1 cellular context compared by ENCODE assay signal in the genomic region with DNA sequence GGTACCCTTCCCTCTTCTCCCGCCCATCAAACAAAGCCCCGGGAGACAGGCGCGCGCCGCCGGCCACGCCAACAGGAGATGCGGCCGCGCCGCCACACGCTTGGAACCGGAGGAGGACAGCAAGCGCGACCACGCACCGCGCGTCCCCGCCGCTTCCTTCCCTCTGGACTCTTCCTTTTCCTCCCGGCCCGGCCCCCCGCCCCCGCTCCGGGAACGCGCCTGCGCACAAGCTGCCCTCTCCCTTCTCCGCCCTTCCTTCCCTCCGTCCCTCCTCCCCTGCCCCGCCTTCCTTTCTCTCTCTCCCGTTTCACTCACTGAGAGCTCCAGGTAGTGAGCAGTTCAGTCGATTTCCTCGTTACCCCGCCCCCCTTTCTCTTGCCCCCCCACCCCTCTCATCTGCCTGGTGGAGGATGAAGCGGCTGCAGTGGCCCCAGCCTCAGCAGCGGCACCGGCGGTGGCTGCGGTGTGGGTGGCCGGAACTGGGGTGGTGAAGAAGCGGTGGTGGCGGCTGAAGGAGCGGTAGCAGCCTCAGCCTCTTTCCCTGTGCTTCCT.
TF ChIP-seq lines count a peak whose summit lies in the region.

A gene (plus strand): TSS at position 310 of the 552 bp plus-strand sequence. CDS start 569 bp downstream, outside the sequence.

TF ChIP-seq in K562, 482 proteins besides CTCF, POLR2A, EP300 and RAD21 (continued from another document and continues in another):
- TF ChIP-seq, protein P1, sequence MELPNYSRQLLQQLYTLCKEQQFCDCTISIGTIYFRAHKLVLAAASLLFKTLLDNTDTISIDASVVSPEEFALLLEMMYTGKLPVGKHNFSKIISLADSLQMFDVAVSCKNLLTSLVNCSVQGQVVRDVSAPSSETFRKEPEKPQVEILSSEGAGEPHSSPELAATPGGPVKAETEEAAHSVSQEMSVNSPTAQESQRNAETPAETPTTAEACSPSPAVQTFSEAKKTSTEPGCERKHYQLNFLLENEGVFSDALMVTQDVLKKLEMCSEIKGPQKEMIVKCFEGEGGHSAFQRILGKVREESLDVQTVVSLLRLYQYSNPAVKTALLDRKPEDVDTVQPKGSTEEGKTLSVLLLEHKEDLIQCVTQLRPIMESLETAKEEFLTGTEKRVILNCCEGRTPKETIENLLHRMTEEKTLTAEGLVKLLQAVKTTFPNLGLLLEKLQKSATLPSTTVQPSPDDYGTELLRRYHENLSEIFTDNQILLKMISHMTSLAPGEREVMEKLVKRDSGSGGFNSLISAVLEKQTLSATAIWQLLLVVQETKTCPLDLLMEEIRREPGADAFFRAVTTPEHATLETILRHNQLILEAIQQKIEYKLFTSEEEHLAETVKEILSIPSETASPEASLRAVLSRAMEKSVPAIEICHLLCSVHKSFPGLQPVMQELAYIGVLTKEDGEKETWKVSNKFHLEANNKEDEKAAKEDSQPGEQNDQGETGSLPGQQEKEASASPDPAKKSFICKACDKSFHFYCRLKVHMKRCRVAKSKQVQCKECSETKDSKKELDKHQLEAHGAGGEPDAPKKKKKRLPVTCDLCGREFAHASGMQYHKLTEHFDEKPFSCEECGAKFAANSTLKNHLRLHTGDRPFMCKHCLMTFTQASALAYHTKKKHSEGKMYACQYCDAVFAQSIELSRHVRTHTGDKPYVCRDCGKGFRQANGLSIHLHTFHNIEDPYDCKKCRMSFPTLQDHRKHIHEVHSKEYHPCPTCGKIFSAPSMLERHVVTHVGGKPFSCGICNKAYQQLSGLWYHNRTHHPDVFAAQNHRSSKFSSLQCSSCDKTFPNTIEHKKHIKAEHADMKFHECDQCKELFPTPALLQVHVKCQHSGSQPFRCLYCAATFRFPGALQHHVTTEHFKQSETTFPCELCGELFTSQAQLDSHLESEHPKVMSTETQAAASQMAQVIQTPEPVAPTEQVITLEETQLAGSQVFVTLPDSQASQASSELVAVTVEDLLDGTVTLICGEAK (IDR thresholded peaks at IDR 0.05) = peak; percentile 88
- TF ChIP-seq, protein P1 (CRISPR knock-in tag; IDR thresholded peaks at IDR 0.05) = no peak
- peak; percentile 86 to 88 for TF ChIP-seq NRF1 (conservative IDR thresholded peaks at IDR 0.05 in 1 of 2, IDR thresholded peaks at IDR 0.05 in 1 of 2)
- peak; percentile 57 for TF ChIP-seq TAF9B (IDR thresholded peaks at IDR 0.05; ENCODE audit: partially characterized antibody)
- TF ChIP-seq, protein P2, sequence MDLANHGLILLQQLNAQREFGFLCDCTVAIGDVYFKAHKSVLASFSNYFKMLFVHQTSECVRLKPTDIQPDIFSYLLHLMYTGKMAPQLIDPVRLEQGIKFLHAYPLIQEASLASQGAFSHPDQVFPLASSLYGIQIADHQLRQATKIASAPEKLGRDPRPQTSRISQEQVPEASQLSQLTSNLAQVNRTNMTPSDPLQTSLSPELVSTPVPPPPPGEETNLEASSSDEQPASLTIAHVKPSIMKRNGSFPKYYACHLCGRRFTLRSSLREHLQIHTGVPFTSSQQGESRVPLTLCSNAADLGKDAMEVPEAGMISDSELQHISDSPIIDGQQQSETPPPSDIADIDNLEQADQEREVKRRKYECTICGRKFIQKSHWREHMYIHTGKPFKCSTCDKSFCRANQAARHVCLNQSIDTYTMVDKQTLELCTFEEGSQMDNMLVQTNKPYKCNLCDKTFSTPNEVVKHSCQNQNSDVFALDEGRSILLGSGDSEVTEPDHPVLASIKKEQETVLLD (IDR thresholded peaks at IDR 0.05) = peak; percentile 73; the same call in 1 of the 2 replicates
- TF ChIP-seq STAG1 (CRISPR knock-in tag; IDR thresholded peaks at IDR 0.05; ENCODE audit: borderline replicate concordance) = no peak
- TF ChIP-seq FOXM1 (IDR thresholded peaks at IDR 0.05; ENCODE audit: low read depth) = no peak
- 0 out of 2 replicates have a peak, but pooled peaks have one; percentile 52 for TF ChIP-seq FOXM1 (CRISPR knock-in tag; IDR thresholded peaks at IDR 0.05; ENCODE audit: low read depth)
- TF ChIP-seq, protein P3, sequence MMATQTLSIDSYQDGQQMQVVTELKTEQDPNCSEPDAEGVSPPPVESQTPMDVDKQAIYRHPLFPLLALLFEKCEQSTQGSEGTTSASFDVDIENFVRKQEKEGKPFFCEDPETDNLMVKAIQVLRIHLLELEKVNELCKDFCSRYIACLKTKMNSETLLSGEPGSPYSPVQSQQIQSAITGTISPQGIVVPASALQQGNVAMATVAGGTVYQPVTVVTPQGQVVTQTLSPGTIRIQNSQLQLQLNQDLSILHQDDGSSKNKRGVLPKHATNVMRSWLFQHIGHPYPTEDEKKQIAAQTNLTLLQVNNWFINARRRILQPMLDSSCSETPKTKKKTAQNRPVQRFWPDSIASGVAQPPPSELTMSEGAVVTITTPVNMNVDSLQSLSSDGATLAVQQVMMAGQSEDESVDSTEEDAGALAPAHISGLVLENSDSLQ (IDR thresholded peaks at IDR 0.05) = peak; percentile 68
- TF ChIP-seq IRF2 (CRISPR knock-in tag; IDR thresholded peaks at IDR 0.05) = no peak
- TF ChIP-seq, protein P4, sequence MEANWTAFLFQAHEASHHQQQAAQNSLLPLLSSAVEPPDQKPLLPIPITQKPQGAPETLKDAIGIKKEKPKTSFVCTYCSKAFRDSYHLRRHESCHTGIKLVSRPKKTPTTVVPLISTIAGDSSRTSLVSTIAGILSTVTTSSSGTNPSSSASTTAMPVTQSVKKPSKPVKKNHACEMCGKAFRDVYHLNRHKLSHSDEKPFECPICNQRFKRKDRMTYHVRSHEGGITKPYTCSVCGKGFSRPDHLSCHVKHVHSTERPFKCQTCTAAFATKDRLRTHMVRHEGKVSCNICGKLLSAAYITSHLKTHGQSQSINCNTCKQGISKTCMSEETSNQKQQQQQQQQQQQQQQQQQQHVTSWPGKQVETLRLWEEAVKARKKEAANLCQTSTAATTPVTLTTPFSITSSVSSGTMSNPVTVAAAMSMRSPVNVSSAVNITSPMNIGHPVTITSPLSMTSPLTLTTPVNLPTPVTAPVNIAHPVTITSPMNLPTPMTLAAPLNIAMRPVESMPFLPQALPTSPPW (CRISPR knock-in tag; IDR thresholded peaks at IDR 0.05) = peak; percentile 94
- TF ChIP-seq ZC3H4 (CRISPR knock-in tag; IDR thresholded peaks at IDR 0.05; ENCODE audit: borderline replicate concordance) = peak; percentile 30; the same call in 1 of the 2 replicates
- TF ChIP-seq NBN (IDR thresholded peaks at IDR 0.05; ENCODE audit: low read depth) = peak; percentile 14; the same call in 1 of the 2 replicates
- no peak for TF ChIP-seq HNRNPK (IDR thresholded peaks at IDR 0.05; ENCODE audit: low read depth, low read length, poor library complexity, severe bottlenecking)
- TF ChIP-seq HCFC1 (IDR thresholded peaks at IDR 0.05; ENCODE audit: low read depth, low read length) = peak; percentile 28; the same call in 1 of the 2 replicates
- 0 out of 2 replicates have a peak, but pooled peaks have one; percentile 39 for TF ChIP-seq SOX6 (IDR thresholded peaks at IDR 0.05)
- TF ChIP-seq TRIM24 (IDR thresholded peaks at IDR 0.05) = peak in 1 of 2 experiments; percentile 64; a peak in 1 of 4 replicates
- TF ChIP-seq HMG20B (CRISPR knock-in tag; IDR thresholded peaks at IDR 0.05) = no peak
- TF ChIP-seq, protein P5, sequence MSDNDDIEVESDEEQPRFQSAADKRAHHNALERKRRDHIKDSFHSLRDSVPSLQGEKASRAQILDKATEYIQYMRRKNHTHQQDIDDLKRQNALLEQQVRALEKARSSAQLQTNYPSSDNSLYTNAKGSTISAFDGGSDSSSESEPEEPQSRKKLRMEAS (CRISPR knock-in tag; IDR thresholded peaks at IDR 0.05) = peak; percentile 66
- 0 out of 2 replicates have a peak, but pooled peaks have one; percentile 23 for TF ChIP-seq SMAD4 (CRISPR knock-in tag; conservative IDR thresholded peaks at IDR 0.05)
- TF ChIP-seq, protein P6, sequence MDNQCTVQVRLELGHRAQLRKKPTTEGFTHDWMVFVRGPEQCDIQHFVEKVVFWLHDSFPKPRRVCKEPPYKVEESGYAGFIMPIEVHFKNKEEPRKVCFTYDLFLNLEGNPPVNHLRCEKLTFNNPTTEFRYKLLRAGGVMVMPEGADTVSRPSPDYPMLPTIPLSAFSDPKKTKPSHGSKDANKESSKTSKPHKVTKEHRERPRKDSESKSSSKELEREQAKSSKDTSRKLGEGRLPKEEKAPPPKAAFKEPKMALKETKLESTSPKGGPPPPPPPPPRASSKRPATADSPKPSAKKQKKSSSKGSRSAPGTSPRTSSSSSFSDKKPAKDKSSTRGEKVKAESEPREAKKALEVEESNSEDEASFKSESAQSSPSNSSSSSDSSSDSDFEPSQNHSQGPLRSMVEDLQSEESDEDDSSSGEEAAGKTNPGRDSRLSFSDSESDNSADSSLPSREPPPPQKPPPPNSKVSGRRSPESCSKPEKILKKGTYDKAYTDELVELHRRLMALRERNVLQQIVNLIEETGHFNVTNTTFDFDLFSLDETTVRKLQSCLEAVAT (IDR thresholded peaks at IDR 0.05) = 0 out of 4 replicates have a peak, but pooled peaks of 1 of the 2 experiments have one; percentile 46
- TF ChIP-seq RBFOX2 (IDR thresholded peaks at IDR 0.05; ENCODE audit: low read depth, low read length) = peak; percentile 95
- TF ChIP-seq CREM (IDR thresholded peaks at IDR 0.05; ENCODE audit: low read depth) = peak; percentile 38
- TF ChIP-seq, protein P7, sequence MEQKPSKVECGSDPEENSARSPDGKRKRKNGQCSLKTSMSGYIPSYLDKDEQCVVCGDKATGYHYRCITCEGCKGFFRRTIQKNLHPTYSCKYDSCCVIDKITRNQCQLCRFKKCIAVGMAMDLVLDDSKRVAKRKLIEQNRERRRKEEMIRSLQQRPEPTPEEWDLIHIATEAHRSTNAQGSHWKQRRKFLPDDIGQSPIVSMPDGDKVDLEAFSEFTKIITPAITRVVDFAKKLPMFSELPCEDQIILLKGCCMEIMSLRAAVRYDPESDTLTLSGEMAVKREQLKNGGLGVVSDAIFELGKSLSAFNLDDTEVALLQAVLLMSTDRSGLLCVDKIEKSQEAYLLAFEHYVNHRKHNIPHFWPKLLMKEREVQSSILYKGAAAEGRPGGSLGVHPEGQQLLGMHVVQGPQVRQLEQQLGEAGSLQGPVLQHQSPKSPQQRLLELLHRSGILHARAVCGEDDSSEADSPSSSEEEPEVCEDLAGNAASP (IDR thresholded peaks at IDR 0.05) = no peak
- TF ChIP-seq MCM3 (IDR thresholded peaks at IDR 0.05) = no peak
- TF ChIP-seq, protein P8, sequence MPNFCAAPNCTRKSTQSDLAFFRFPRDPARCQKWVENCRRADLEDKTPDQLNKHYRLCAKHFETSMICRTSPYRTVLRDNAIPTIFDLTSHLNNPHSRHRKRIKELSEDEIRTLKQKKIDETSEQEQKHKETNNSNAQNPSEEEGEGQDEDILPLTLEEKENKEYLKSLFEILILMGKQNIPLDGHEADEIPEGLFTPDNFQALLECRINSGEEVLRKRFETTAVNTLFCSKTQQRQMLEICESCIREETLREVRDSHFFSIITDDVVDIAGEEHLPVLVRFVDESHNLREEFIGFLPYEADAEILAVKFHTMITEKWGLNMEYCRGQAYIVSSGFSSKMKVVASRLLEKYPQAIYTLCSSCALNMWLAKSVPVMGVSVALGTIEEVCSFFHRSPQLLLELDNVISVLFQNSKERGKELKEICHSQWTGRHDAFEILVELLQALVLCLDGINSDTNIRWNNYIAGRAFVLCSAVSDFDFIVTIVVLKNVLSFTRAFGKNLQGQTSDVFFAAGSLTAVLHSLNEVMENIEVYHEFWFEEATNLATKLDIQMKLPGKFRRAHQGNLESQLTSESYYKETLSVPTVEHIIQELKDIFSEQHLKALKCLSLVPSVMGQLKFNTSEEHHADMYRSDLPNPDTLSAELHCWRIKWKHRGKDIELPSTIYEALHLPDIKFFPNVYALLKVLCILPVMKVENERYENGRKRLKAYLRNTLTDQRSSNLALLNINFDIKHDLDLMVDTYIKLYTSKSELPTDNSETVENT (CRISPR knock-in tag; IDR thresholded peaks at IDR 0.05) = peak; percentile 54; the same call in 1 of the 2 replicates
- 0 out of 2 replicates have a peak, but pooled peaks have one; percentile 36 for TF ChIP-seq CBX1 (IDR thresholded peaks at IDR 0.05; ENCODE audit: low read depth)
- no peak for TF ChIP-seq NONO (IDR thresholded peaks at IDR 0.05; ENCODE audit: low read depth in 2 of 2, low read length in 1 of 2)
- TF ChIP-seq ZNF551 (CRISPR knock-in tag; IDR thresholded peaks at IDR 0.05) = no peak
- TF ChIP-seq EGR1 (conservative IDR thresholded peaks at IDR 0.05) = peak; percentile 99
- peak; percentile 79 for TF ChIP-seq PML (IDR thresholded peaks at IDR 0.05; ENCODE audit: low read length)
- TF ChIP-seq, protein P9, sequence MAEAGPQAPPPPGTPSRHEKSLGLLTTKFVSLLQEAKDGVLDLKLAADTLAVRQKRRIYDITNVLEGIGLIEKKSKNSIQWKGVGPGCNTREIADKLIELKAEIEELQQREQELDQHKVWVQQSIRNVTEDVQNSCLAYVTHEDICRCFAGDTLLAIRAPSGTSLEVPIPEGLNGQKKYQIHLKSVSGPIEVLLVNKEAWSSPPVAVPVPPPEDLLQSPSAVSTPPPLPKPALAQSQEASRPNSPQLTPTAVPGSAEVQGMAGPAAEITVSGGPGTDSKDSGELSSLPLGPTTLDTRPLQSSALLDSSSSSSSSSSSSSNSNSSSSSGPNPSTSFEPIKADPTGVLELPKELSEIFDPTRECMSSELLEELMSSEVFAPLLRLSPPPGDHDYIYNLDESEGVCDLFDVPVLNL (CRISPR knock-in tag; IDR thresholded peaks at IDR 0.05; ENCODE audit: low read depth) = no peak
- TF ChIP-seq ETV6 (IDR thresholded peaks at IDR 0.05; ENCODE audit: borderline replicate concordance in 1 of 2, low read depth in 2 of 2, low read length in 1 of 2) = peak in 1 of 2 experiments; percentile 89; a peak in 2 of 4 replicates
- TF ChIP-seq ETV6 (CRISPR knock-in tag; IDR thresholded peaks at IDR 0.05; ENCODE audit: borderline replicate concordance) = no peak
- TF ChIP-seq MAZ (CRISPR knock-in tag; conservative IDR thresholded peaks at IDR 0.05 in 1 of 2, IDR thresholded peaks at IDR 0.05 in 1 of 2) = peak in 1 of 2 experiments; percentile 93; a peak in 3 of 4 replicates
- no peak; the same call in 1 of the 2 replicates for TF ChIP-seq ZNF12 (CRISPR knock-in tag; IDR thresholded peaks at IDR 0.05)
